ENCODE assay signal across 8 cellular contexts in genomic region chr10:29681700-29682444, GRCh38. TPM values are rescaled to one million over a fixed set of nuclear protein-coding genes. Genes with fewer than 3 reads are reported as not detected.
A peak's percentile ranks its signal among the peaks of the same experiment; 100 is the strongest.
DNase-seq lines count a peak whose midpoint lies in the region; TF ChIP-seq lines count a peak whose summit lies in the region.

No MANE protein-coding gene starts in this region.

- POLR2A ChIA-PET in OCI-LY7 (lab: Charles Lee) = interaction anchor here (1.5 kb wide), 1 partner anchor 17 kb away, joined by 3 read pairs; no protein-coding TSS in a partner anchor

- WGBS in smooth muscle cell (ENCODE audit: low lambda C conversion rate) = 90% methylated on average over 9 of the region's 9 CpGs

- H3K36me3 ChIP-seq in OCI-LY7 (ENCODE audit: insufficient read depth, low read length) (no peaks in the 10 kb centered on the region), neural progenitor cell (no peaks in the 10 kb centered on the region), smooth muscle cell (ENCODE audit: low read depth) (no peaks in the 10 kb centered on the region)

- H3K27ac ChIP-seq in OCI-LY7 (ENCODE audit: low read depth, low read length, poor library complexity, severe bottlenecking) = no peak overlapping the region
- H3K27ac ChIP-seq in neural progenitor cell = no peak overlapping the region
- H3K27ac ChIP-seq in smooth muscle cell (ENCODE audit: low read depth) = no peak overlapping the region

- peaks cover under 1% of the 10 kb centered on the region for H3K4me1 Mint-ChIP-seq in neural crest cell
- peaks cover 11% of the 10 kb centered on the region for H3K4me1 Mint-ChIP-seq in neural progenitor cell
- H3K4me1 Mint-ChIP-seq in chondrocyte (ENCODE audit: low read depth) = no peaks in the 10 kb centered on the region

- no peak overlapping the region for H3K9ac ChIP-seq in neural progenitor cell
- no peak overlapping the region for H3K9ac ChIP-seq in smooth muscle cell (ENCODE audit: low read depth)

- no peaks in the 10 kb centered on the region for H3F3A ChIP-seq in neural progenitor cell (ENCODE audit: low read depth)
- no peaks in the 10 kb centered on the region for H3F3A ChIP-seq in smooth muscle cell (ENCODE audit: low read depth)

- H3K27me3 ChIP-seq in neural progenitor cell = no peaks in the 10 kb centered on the region
- no peaks in the 10 kb centered on the region for H3K27me3 ChIP-seq in smooth muscle cell (ENCODE audit: low read depth)

- intact Hi-C loops in OCI-LY7 (cut with micrococcal nuclease; ENCODE audit: unreplicated experiment) = no loop called here

- H3K9me2 ChIP-seq in OCI-LY7 (ENCODE audit: insufficient read depth, low read length) = no peaks in the 10 kb centered on the region

- H3K4me3 ChIP-seq in OCI-LY7 (ENCODE audit: low read depth, low read length, poor library complexity, severe bottlenecking) (no peak overlapping the region), neural progenitor cell (no peak overlapping the region), smooth muscle cell (no peak overlapping the region)

- H3K4me1 ChIP-seq in OCI-LY7 (ENCODE audit: insufficient read depth, low read length, poor library complexity, severe bottlenecking) = no peaks in the 10 kb centered on the region
- H3K4me1 ChIP-seq in neural progenitor cell = no peaks in the 10 kb centered on the region
- no peaks in the 10 kb centered on the region for H3K4me1 ChIP-seq in smooth muscle cell (ENCODE audit: low read depth)

- H2AFZ ChIP-seq in OCI-LY7 (ENCODE audit: low read length) (peak overlapping the region; percentile 45; the same call in 1 of the 2 replicates), neural progenitor cell (replicated peaks) (no peak overlapping the region), smooth muscle cell (ENCODE audit: low read depth) (no peak overlapping the region)

- H3K9me3 ChIP-seq in OCI-LY7 (ENCODE audit: low read length) (no peaks in the 10 kb centered on the region), neural progenitor cell (ENCODE audit: low read depth) (no peaks in the 10 kb centered on the region), smooth muscle cell (replicated peaks; ENCODE audit: low read depth) (no peaks in the 10 kb centered on the region)

- DNase-seq in CMK (ENCODE audit: low read depth) (peak; percentile 74), OCI-LY7 (ENCODE audit: low spot score) (peak; percentile 11), neural crest cell (ENCODE audit: low read depth, low spot score) (no peak), neural progenitor cell (ENCODE audit: low spot score) (no peak), chondrocyte (ENCODE audit: low spot score) (no peak), smooth muscle cell (lab: John Stamatoyannopoulos, UW; ENCODE audit: unreplicated experiment) (no peak), HCEC 1CT (no peak)
- peak; percentile 29 to 32 for DNase-seq in activated T-helper 1 cell treated with anti-CD3 and anti-CD28 coated beads, Interleukin-2, amount 50 U/mL, for 16 hours (ENCODE audit: low read depth in 1 of 2, low spot score in 1 of 2)

- no TSS peak for BruUV-seq in OCI-LY7 (replicated peaks; lab: Mats Ljungman, UMichigan)

- no peak overlapping the region for H3K4me3 Mint-ChIP-seq in neural crest cell
- no peak overlapping the region for H3K4me3 Mint-ChIP-seq in neural progenitor cell
- no peak overlapping the region for H3K4me3 Mint-ChIP-seq in chondrocyte (ENCODE audit: unreplicated experiment)

- H4K20me1 ChIP-seq in OCI-LY7 (ENCODE audit: insufficient read depth, low read length) (no peaks in the 10 kb centered on the region), neural progenitor cell (ENCODE audit: low read depth) (peaks cover 2% of the 10 kb centered on the region), smooth muscle cell (ENCODE audit: low read depth) (peaks cover 39% of the 10 kb centered on the region)

- CTCF ChIA-PET in OCI-LY7 (lab: Charles Lee; ENCODE audit: unreplicated experiment) = no interaction called here

- H3K27me3 Mint-ChIP-seq in neural crest cell (ENCODE audit: low read depth) (no peaks in the 10 kb centered on the region), neural progenitor cell (ENCODE audit: insufficient read depth, low read depth) (no peaks in the 10 kb centered on the region), chondrocyte (ENCODE audit: low read depth) (no peaks in the 10 kb centered on the region)

- peaks cover 4% of the 10 kb centered on the region for H3K9me3 Mint-ChIP-seq in neural crest cell
- peaks cover 13% of the 10 kb centered on the region for H3K9me3 Mint-ChIP-seq in neural progenitor cell
- no peaks in the 10 kb centered on the region for H3K9me3 Mint-ChIP-seq in chondrocyte (ENCODE audit: low read depth)

- H3K79me2 ChIP-seq in OCI-LY7 (ENCODE audit: insufficient read depth, low read depth, low read length) (no peaks in the 10 kb centered on the region), neural progenitor cell (ENCODE audit: low read depth) (peaks cover 5% of the 10 kb centered on the region), smooth muscle cell (ENCODE audit: low read depth) (peaks cover 7% of the 10 kb centered on the region)

- H3K27ac Mint-ChIP-seq in neural crest cell (ENCODE audit: unreplicated experiment) (peak overlapping the region; percentile 76), neural progenitor cell (no peak overlapping the region), chondrocyte (ENCODE audit: unreplicated experiment) (no peak overlapping the region)

- no peak overlapping the region for H3K4me2 ChIP-seq in OCI-LY7 (ENCODE audit: low read length)
- no peak overlapping the region for H3K4me2 ChIP-seq in neural progenitor cell
- H3K4me2 ChIP-seq in smooth muscle cell = no peak overlapping the region

- no peak for TF ChIP-seq CTCF in OCI-LY7 (conservative IDR thresholded peaks at IDR 0.05; ENCODE audit: low read length)
- no peak for TF ChIP-seq CTCF in neural crest cell (conservative IDR thresholded peaks at IDR 0.05)
- no peak for TF ChIP-seq CTCF in neural progenitor cell (IDR thresholded peaks at IDR 0.05)
- TF ChIP-seq CTCF in chondrocyte (IDR thresholded peaks at IDR 0.05) = no peak
- no peak for TF ChIP-seq CTCF in smooth muscle cell (IDR thresholded peaks at IDR 0.05; ENCODE audit: borderline replicate concordance, insufficient read depth, poor library complexity, severe bottlenecking)

- H3K36me3 Mint-ChIP-seq in neural crest cell (ENCODE audit: low read depth) (peaks cover 63% of the 10 kb centered on the region), neural progenitor cell (peaks cover 59% of the 10 kb centered on the region), chondrocyte (ENCODE audit: low read depth) (peaks cover 42% of the 10 kb centered on the region)

RNA-seq across cellular contexts. Expression of gene SVIL, which starts 47.1 kb away (rescaled TPM):
- total RNA-seq in OCI-LY7 (2014; rRNA removed; shearing (Covaris generic)) = 0.47 and 0.67 TPM in 2 replicates
- total RNA-seq in OCI-LY7 (2022) (0.68 and 1.5 TPM in 2 replicates), neural crest cell (57.5 and 57.7 TPM in 2 replicates), neural progenitor cell (ENCODE audit: low replicate concordance) (21.6 and 25.1 TPM in 2 replicates), chondrocyte (112 to 136 TPM (median 118 TPM) in 3 replicates), smooth muscle cell (28.5 and 32.5 TPM in 2 replicates)
- polyA plus RNA-seq in smooth muscle cell = 33.0 and 59.4 TPM in 2 replicates

Comparison
In these comparisons a context has a peak if more than half of its experiments do, and no peak if none do; other contexts are left out.
1. DNase-seq: peak in CMK (single experiment), OCI-LY7 (single experiment) and activated T-helper 1 cell treated with anti-CD3 and anti-CD28 coated beads, Interleukin-2, amount 50 U/mL, for 16 hours (2 of 2); none in neural crest cell (single experiment), neural progenitor cell (single experiment), chondrocyte (single experiment), smooth muscle cell (single experiment) and HCEC 1CT (single experiment).